In genomic region chr5:149357370-149358293, GRCh38 we compare ENCODE assay signal across 1 cellular context.
TF ChIP-seq lines count a peak whose summit lies in the region.

TSS of gene PCYOX1L (plus strand) at chr5:149358046. CDS start at chr5:149358069, 23 bp downstream.

TF ChIP-seq in HEK293, 187 proteins besides CTCF, POLR2A, EP300 and RAD21 (continued from another document and continues in another):
- TF ChIP-seq, protein P1, sequence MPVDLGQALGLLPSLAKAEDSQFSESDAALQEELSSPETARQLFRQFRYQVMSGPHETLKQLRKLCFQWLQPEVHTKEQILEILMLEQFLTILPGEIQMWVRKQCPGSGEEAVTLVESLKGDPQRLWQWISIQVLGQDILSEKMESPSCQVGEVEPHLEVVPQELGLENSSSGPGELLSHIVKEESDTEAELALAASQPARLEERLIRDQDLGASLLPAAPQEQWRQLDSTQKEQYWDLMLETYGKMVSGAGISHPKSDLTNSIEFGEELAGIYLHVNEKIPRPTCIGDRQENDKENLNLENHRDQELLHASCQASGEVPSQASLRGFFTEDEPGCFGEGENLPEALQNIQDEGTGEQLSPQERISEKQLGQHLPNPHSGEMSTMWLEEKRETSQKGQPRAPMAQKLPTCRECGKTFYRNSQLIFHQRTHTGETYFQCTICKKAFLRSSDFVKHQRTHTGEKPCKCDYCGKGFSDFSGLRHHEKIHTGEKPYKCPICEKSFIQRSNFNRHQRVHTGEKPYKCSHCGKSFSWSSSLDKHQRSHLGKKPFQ (tag by site-specific recombination; IDR thresholded peaks at IDR 0.05), result no peak
- TF ChIP-seq ZNF561 (tag by site-specific recombination; IDR thresholded peaks at IDR 0.05; ENCODE audit: borderline replicate concordance) (peak; percentile 71; the same call in 1 of the 2 replicates), ZNF530 (tag by site-specific recombination; IDR thresholded peaks at IDR 0.05; ENCODE audit: low read depth) (no peak), ZNF350 (tag by site-specific recombination; IDR thresholded peaks at IDR 0.05) (no peak), ZNF324 (tag by site-specific recombination; IDR thresholded peaks at IDR 0.05) (no peak), FEZF1 (tag by site-specific recombination; IDR thresholded peaks at IDR 0.05) (no peak), HIC1 (tag by site-specific recombination; IDR thresholded peaks at IDR 0.05) (peak; percentile 85), ZBTB8A (tag by site-specific recombination; IDR thresholded peaks at IDR 0.05) (peak; percentile 88), ZSCAN16 (tag by site-specific recombination; IDR thresholded peaks at IDR 0.05) (no peak), ZNF239 (tag by site-specific recombination; IDR thresholded peaks at IDR 0.05) (no peak), ZNF792 (tag by site-specific recombination; IDR thresholded peaks at IDR 0.05) (no peak), ZNF114 (tag by site-specific recombination; IDR thresholded peaks at IDR 0.05) (no peak), BCL11A (tag by site-specific recombination; IDR thresholded peaks at IDR 0.05; ENCODE audit: low read depth) (no peak), SP2 (tag by site-specific recombination; IDR thresholded peaks at IDR 0.05) (peak; percentile 100), ZNF610 (tag by site-specific recombination; IDR thresholded peaks at IDR 0.05; ENCODE audit: borderline replicate concordance) (no peak), GFI1B (tag by site-specific recombination; IDR thresholded peaks at IDR 0.05) (no peak), ZNF394 (tag by site-specific recombination; IDR thresholded peaks at IDR 0.05; ENCODE audit: borderline replicate concordance) (no peak), ZBTB1 (tag by site-specific recombination; IDR thresholded peaks at IDR 0.05) (no peak), REST (tag by site-specific recombination; IDR thresholded peaks at IDR 0.05) (0 out of 2 replicates have a peak, but pooled peaks have one; percentile 32), ZNF157 (tag by site-specific recombination; IDR thresholded peaks at IDR 0.05) (no peak), PBX3 (CRISPR knock-in tag; IDR thresholded peaks at IDR 0.05) (peak; percentile 87), ZNF214 (tag by site-specific recombination; IDR thresholded peaks at IDR 0.05; ENCODE audit: borderline replicate concordance) (no peak), YY2 (tag by site-specific recombination; IDR thresholded peaks at IDR 0.05) (0 out of 2 replicates have a peak, but pooled peaks have one; percentile 22), ZNF184 (tag by site-specific recombination; IDR thresholded peaks at IDR 0.05) (no peak), HOXD13 (CRISPR knock-in tag; IDR thresholded peaks at IDR 0.05; ENCODE audit: borderline replicate concordance) (no peak), PRDM2 (tag by site-specific recombination; IDR thresholded peaks at IDR 0.05; ENCODE audit: borderline replicate concordance) (no peak), HOXA7 (CRISPR knock-in tag; IDR thresholded peaks at IDR 0.05; ENCODE audit: borderline replicate concordance) (no peak), ZNF473 (tag by site-specific recombination; IDR thresholded peaks at IDR 0.05) (no peak), ZNF311 (tag by site-specific recombination; IDR thresholded peaks at IDR 0.05; ENCODE audit: borderline replicate concordance) (no peak), ZFP69B (tag by site-specific recombination; IDR thresholded peaks at IDR 0.05) (no peak), ZNF416 (tag by site-specific recombination; IDR thresholded peaks at IDR 0.05) (no peak)
- TF ChIP-seq, protein P2, sequence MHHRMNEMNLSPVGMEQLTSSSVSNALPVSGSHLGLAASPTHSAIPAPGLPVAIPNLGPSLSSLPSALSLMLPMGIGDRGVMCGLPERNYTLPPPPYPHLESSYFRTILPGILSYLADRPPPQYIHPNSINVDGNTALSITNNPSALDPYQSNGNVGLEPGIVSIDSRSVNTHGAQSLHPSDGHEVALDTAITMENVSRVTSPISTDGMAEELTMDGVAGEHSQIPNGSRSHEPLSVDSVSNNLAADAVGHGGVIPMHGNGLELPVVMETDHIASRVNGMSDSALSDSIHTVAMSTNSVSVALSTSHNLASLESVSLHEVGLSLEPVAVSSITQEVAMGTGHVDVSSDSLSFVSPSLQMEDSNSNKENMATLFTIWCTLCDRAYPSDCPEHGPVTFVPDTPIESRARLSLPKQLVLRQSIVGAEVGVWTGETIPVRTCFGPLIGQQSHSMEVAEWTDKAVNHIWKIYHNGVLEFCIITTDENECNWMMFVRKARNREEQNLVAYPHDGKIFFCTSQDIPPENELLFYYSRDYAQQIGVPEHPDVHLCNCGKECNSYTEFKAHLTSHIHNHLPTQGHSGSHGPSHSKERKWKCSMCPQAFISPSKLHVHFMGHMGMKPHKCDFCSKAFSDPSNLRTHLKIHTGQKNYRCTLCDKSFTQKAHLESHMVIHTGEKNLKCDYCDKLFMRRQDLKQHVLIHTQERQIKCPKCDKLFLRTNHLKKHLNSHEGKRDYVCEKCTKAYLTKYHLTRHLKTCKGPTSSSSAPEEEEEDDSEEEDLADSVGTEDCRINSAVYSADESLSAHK (tag by site-specific recombination; IDR thresholded peaks at IDR 0.05), result 0 out of 2 replicates have a peak, but pooled peaks have one; percentile 23
- TF ChIP-seq, protein P3, sequence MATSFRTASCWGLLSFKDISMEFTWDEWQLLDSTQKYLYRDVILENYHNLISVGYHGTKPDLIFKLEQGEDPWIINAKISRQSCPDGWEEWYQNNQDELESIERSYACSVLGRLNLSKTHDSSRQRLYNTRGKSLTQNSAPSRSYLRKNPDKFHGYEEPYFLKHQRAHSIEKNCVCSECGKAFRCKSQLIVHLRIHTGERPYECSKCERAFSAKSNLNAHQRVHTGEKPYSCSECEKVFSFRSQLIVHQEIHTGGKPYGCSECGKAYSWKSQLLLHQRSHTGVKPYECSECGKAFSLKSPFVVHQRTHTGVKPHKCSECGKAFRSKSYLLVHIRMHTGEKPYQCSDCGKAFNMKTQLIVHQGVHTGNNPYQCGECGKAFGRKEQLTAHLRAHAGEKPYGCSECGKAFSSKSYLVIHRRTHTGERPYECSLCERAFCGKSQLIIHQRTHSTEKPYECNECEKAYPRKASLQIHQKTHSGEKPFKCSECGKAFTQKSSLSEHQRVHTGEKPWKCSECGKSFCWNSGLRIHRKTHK (tag by site-specific recombination; IDR thresholded peaks at IDR 0.05), result no peak
- TF ChIP-seq, protein P4, sequence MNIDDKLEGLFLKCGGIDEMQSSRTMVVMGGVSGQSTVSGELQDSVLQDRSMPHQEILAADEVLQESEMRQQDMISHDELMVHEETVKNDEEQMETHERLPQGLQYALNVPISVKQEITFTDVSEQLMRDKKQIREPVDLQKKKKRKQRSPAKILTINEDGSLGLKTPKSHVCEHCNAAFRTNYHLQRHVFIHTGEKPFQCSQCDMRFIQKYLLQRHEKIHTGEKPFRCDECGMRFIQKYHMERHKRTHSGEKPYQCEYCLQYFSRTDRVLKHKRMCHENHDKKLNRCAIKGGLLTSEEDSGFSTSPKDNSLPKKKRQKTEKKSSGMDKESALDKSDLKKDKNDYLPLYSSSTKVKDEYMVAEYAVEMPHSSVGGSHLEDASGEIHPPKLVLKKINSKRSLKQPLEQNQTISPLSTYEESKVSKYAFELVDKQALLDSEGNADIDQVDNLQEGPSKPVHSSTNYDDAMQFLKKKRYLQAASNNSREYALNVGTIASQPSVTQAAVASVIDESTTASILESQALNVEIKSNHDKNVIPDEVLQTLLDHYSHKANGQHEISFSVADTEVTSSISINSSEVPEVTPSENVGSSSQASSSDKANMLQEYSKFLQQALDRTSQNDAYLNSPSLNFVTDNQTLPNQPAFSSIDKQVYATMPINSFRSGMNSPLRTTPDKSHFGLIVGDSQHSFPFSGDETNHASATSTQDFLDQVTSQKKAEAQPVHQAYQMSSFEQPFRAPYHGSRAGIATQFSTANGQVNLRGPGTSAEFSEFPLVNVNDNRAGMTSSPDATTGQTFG (tag by site-specific recombination; IDR thresholded peaks at IDR 0.05; ENCODE audit: borderline replicate concordance), result no peak
- TF ChIP-seq, protein P5, sequence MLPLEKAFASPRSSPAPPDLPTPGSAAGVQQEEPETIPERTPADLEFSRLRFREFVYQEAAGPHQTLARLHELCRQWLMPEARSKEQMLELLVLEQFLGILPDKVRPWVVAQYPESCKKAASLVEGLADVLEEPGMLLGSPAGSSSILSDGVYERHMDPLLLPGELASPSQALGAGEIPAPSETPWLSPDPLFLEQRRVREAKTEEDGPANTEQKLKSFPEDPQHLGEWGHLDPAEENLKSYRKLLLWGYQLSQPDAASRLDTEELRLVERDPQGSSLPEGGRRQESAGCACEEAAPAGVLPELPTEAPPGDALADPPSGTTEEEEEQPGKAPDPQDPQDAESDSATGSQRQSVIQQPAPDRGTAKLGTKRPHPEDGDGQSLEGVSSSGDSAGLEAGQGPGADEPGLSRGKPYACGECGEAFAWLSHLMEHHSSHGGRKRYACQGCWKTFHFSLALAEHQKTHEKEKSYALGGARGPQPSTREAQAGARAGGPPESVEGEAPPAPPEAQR (tag by site-specific recombination; IDR thresholded peaks at IDR 0.05), result no peak
